Comparison of ENCODE assay signal across 1 cellular context in the genomic region with DNA sequence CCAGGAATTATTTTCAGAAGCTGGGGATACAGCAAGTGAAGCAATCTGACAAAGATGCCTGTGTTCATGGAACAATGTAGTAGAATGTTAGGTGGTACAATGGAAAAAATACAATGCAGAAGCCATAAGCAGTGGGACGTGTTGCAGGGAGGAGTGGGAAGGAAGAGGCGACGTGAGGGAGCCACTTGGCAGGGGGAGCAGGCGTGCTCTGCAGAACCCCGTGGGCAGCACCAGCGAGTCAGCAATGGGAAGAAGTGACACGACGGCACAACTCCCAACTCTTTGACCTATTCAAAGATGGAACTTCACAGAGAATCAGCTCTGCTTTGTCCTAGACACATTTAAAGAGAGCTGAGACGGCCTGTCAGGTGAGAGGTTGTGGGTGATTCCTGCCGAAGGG.
TF ChIP-seq lines count a peak whose summit lies in the region.

No MANE protein-coding gene starts in this region.

TF ChIP-seq in K562, 482 proteins besides CTCF, POLR2A, EP300 and RAD21 (continued from another document):
- TF ChIP-seq, protein P1, sequence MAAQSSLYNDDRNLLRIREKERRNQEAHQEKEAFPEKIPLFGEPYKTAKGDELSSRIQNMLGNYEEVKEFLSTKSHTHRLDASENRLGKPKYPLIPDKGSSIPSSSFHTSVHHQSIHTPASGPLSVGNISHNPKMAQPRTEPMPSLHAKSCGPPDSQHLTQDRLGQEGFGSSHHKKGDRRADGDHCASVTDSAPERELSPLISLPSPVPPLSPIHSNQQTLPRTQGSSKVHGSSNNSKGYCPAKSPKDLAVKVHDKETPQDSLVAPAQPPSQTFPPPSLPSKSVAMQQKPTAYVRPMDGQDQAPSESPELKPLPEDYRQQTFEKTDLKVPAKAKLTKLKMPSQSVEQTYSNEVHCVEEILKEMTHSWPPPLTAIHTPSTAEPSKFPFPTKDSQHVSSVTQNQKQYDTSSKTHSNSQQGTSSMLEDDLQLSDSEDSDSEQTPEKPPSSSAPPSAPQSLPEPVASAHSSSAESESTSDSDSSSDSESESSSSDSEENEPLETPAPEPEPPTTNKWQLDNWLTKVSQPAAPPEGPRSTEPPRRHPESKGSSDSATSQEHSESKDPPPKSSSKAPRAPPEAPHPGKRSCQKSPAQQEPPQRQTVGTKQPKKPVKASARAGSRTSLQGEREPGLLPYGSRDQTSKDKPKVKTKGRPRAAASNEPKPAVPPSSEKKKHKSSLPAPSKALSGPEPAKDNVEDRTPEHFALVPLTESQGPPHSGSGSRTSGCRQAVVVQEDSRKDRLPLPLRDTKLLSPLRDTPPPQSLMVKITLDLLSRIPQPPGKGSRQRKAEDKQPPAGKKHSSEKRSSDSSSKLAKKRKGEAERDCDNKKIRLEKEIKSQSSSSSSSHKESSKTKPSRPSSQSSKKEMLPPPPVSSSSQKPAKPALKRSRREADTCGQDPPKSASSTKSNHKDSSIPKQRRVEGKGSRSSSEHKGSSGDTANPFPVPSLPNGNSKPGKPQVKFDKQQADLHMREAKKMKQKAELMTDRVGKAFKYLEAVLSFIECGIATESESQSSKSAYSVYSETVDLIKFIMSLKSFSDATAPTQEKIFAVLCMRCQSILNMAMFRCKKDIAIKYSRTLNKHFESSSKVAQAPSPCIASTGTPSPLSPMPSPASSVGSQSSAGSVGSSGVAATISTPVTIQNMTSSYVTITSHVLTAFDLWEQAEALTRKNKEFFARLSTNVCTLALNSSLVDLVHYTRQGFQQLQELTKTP (IDR thresholded peaks at IDR 0.05; ENCODE audit: low read depth in 1 of 2, partially characterized antibody in 2 of 2) = no peak
- TF ChIP-seq, protein P2, sequence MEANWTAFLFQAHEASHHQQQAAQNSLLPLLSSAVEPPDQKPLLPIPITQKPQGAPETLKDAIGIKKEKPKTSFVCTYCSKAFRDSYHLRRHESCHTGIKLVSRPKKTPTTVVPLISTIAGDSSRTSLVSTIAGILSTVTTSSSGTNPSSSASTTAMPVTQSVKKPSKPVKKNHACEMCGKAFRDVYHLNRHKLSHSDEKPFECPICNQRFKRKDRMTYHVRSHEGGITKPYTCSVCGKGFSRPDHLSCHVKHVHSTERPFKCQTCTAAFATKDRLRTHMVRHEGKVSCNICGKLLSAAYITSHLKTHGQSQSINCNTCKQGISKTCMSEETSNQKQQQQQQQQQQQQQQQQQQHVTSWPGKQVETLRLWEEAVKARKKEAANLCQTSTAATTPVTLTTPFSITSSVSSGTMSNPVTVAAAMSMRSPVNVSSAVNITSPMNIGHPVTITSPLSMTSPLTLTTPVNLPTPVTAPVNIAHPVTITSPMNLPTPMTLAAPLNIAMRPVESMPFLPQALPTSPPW (CRISPR knock-in tag; IDR thresholded peaks at IDR 0.05) = no peak
- TF ChIP-seq, protein P3, sequence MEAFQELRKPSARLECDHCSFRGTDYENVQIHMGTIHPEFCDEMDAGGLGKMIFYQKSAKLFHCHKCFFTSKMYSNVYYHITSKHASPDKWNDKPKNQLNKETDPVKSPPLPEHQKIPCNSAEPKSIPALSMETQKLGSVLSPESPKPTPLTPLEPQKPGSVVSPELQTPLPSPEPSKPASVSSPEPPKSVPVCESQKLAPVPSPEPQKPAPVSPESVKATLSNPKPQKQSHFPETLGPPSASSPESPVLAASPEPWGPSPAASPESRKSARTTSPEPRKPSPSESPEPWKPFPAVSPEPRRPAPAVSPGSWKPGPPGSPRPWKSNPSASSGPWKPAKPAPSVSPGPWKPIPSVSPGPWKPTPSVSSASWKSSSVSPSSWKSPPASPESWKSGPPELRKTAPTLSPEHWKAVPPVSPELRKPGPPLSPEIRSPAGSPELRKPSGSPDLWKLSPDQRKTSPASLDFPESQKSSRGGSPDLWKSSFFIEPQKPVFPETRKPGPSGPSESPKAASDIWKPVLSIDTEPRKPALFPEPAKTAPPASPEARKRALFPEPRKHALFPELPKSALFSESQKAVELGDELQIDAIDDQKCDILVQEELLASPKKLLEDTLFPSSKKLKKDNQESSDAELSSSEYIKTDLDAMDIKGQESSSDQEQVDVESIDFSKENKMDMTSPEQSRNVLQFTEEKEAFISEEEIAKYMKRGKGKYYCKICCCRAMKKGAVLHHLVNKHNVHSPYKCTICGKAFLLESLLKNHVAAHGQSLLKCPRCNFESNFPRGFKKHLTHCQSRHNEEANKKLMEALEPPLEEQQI (IDR thresholded peaks at IDR 0.05) = no peak
- TF ChIP-seq MXI1 (IDR thresholded peaks at IDR 0.05; ENCODE audit: low read depth, low read length) (no peak), LEF1 (IDR thresholded peaks at IDR 0.05) (no peak)
